ENCODE assay signal across 1 cellular context in the genomic region with DNA sequence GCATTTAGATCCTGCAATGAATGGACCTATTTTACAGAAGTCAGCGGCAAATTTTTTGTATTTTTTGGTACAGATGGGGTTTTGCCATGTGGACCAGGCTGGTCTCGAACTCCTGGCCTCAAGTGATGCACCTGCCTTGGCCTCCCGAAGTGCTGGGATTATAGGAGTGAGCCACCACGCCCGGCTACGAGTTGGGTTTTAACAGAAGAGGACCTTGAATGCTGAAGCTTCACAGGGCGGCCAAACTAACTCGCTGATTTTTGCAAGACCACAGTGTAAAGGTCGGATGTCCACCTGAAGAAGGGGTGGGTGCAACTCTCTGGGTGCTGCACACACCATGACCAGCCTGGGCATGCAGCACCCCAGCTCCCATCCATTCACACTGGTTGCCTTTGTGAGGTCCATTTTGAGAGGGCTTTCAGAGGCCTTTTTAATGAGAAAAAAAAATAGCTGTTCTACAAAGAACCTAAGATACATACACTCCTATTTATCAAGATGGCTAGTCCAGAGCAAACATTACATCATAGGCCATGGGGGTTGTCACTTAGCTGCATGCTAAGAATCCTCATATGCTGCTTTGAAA.
TF ChIP-seq lines count a peak whose summit lies in the region.

No MANE protein-coding gene starts in this region.

TF ChIP-seq in HepG2, 621 proteins besides CTCF, POLR2A, EP300 and RAD21 (continued from another document and continues in another):
- TF ChIP-seq, protein P1, sequence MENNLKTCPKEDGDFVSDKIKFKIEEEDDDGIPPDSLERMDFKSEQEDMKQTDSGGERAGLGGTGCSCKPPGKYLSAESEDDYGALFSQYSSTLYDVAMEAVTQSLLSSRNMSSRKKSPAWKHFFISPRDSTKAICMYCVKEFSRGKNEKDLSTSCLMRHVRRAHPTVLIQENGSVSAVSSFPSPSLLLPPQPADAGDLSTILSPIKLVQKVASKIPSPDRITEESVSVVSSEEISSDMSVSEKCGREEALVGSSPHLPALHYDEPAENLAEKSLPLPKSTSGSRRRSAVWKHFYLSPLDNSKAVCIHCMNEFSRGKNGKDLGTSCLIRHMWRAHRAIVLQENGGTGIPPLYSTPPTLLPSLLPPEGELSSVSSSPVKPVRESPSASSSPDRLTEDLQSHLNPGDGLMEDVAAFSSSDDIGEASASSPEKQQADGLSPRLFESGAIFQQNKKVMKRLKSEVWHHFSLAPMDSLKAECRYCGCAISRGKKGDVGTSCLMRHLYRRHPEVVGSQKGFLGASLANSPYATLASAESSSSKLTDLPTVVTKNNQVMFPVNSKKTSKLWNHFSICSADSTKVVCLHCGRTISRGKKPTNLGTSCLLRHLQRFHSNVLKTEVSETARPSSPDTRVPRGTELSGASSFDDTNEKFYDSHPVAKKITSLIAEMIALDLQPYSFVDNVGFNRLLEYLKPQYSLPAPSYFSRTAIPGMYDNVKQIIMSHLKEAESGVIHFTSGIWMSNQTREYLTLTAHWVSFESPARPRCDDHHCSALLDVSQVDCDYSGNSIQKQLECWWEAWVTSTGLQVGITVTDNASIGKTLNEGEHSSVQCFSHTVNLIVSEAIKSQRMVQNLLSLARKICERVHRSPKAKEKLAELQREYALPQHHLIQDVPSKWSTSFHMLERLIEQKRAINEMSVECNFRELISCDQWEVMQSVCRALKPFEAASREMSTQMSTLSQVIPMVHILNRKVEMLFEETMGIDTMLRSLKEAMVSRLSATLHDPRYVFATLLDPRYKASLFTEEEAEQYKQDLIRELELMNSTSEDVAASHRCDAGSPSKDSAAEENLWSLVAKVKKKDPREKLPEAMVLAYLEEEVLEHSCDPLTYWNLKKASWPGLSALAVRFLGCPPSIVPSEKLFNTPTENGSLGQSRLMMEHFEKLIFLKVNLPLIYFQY (CRISPR knock-in tag; IDR thresholded peaks at IDR 0.05; ENCODE audit: borderline replicate concordance): no peak
- TF ChIP-seq, protein P2, sequence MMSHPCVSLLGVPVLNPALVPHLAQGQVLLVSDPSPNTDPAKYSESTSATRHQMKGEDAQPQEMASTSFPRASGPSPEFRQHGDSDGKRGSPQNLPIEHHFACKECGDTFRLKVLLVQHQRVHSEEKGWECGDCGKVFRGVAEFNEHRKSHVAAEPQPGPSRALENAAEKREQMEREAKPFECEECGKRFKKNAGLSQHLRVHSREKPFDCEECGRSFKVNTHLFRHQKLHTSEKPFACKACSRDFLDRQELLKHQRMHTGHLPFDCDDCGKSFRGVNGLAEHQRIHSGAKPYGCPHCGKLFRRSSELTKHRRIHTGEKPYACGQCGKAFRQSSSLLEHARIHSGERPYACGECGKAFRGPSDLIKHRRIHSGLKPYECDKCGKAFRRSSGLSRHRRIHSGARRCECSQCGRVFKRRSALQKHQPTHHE (CRISPR knock-in tag; IDR thresholded peaks at IDR 0.05; ENCODE audit: borderline replicate concordance): no peak
- TF ChIP-seq ZNF619 (CRISPR knock-in tag; IDR thresholded peaks at IDR 0.05): no peak
- TF ChIP-seq TBL1XR1 (IDR thresholded peaks at IDR 0.05; ENCODE audit: borderline replicate concordance, low read length, partially characterized antibody): no peak
- TF ChIP-seq SMC3 (IDR thresholded peaks at IDR 0.05; ENCODE audit: low read length): no peak
- 0 out of 2 replicates have a peak, but pooled peaks have one; percentile 19 for TF ChIP-seq RXRB (CRISPR knock-in tag; IDR thresholded peaks at IDR 0.05; ENCODE audit: borderline replicate concordance)
- no peak for TF ChIP-seq ZFP41 (CRISPR knock-in tag; IDR thresholded peaks at IDR 0.05; ENCODE audit: borderline replicate concordance)
- no peak for TF ChIP-seq HHEX (CRISPR knock-in tag; IDR thresholded peaks at IDR 0.05)
- TF ChIP-seq HOXA9 (CRISPR knock-in tag; IDR thresholded peaks at IDR 0.05; ENCODE audit: borderline replicate concordance): no peak
- TF ChIP-seq HOXA7 (CRISPR knock-in tag; IDR thresholded peaks at IDR 0.05): no peak
- peak; percentile 75 for TF ChIP-seq RCOR2 (CRISPR knock-in tag; IDR thresholded peaks at IDR 0.05)
- no peak for TF ChIP-seq TCF7L2 (IDR thresholded peaks at IDR 0.05; ENCODE audit: low read depth, low read length)
- TF ChIP-seq, protein P3, sequence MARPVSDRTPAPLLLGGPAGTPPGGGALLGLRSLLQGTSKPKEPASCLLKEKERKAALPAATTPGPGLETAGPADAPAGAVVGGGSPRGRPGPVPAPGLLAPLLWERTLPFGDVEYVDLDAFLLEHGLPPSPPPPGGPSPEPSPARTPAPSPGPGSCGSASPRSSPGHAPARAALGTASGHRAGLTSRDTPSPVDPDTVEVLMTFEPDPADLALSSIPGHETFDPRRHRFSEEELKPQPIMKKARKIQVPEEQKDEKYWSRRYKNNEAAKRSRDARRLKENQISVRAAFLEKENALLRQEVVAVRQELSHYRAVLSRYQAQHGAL (CRISPR knock-in tag; IDR thresholded peaks at IDR 0.05; ENCODE audit: not compliant biosample characterization): no peak
- TF ChIP-seq, protein P4, sequence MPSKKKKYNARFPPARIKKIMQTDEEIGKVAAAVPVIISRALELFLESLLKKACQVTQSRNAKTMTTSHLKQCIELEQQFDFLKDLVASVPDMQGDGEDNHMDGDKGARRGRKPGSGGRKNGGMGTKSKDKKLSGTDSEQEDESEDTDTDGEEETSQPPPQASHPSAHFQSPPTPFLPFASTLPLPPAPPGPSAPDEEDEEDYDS (CRISPR knock-in tag; IDR thresholded peaks at IDR 0.05): peak; percentile 28; the same call in 1 of the 2 replicates
- no peak for TF ChIP-seq ZNF253 (CRISPR knock-in tag; IDR thresholded peaks at IDR 0.05; ENCODE audit: borderline replicate concordance)
- peak; percentile 82 for TF ChIP-seq ZNF556 (CRISPR knock-in tag; IDR thresholded peaks at IDR 0.05; ENCODE audit: borderline replicate concordance)
- no peak for TF ChIP-seq BRCA1 (CRISPR knock-in tag; IDR thresholded peaks at IDR 0.05)
- TF ChIP-seq ZNF891 (CRISPR knock-in tag; IDR thresholded peaks at IDR 0.05): no peak
- TF ChIP-seq LCORL (IDR thresholded peaks at IDR 0.05): no peak
- peak; percentile 54; the same call in 1 of the 2 replicates for TF ChIP-seq LCORL (CRISPR knock-in tag; IDR thresholded peaks at IDR 0.05)
- TF ChIP-seq MTA1 (CRISPR knock-in tag; IDR thresholded peaks at IDR 0.05; ENCODE audit: borderline replicate concordance): 0 out of 2 replicates have a peak, but pooled peaks have one; percentile 73
- TF ChIP-seq PITX1 (CRISPR knock-in tag; IDR thresholded peaks at IDR 0.05): peak; percentile 88
- TF ChIP-seq, protein P5, sequence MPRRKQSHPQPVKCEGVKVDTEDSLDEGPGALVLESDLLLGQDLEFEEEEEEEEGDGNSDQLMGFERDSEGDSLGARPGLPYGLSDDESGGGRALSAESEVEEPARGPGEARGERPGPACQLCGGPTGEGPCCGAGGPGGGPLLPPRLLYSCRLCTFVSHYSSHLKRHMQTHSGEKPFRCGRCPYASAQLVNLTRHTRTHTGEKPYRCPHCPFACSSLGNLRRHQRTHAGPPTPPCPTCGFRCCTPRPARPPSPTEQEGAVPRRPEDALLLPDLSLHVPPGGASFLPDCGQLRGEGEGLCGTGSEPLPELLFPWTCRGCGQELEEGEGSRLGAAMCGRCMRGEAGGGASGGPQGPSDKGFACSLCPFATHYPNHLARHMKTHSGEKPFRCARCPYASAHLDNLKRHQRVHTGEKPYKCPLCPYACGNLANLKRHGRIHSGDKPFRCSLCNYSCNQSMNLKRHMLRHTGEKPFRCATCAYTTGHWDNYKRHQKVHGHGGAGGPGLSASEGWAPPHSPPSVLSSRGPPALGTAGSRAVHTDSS (CRISPR knock-in tag; conservative IDR thresholded peaks at IDR 0.05): no peak
- TF ChIP-seq ATF7-NPFF (CRISPR knock-in tag; IDR thresholded peaks at IDR 0.05; ENCODE audit: low read depth): no peak
- TF ChIP-seq ATRX (CRISPR knock-in tag; IDR thresholded peaks at IDR 0.05; ENCODE audit: borderline replicate concordance): no peak
- TF ChIP-seq, protein P6, sequence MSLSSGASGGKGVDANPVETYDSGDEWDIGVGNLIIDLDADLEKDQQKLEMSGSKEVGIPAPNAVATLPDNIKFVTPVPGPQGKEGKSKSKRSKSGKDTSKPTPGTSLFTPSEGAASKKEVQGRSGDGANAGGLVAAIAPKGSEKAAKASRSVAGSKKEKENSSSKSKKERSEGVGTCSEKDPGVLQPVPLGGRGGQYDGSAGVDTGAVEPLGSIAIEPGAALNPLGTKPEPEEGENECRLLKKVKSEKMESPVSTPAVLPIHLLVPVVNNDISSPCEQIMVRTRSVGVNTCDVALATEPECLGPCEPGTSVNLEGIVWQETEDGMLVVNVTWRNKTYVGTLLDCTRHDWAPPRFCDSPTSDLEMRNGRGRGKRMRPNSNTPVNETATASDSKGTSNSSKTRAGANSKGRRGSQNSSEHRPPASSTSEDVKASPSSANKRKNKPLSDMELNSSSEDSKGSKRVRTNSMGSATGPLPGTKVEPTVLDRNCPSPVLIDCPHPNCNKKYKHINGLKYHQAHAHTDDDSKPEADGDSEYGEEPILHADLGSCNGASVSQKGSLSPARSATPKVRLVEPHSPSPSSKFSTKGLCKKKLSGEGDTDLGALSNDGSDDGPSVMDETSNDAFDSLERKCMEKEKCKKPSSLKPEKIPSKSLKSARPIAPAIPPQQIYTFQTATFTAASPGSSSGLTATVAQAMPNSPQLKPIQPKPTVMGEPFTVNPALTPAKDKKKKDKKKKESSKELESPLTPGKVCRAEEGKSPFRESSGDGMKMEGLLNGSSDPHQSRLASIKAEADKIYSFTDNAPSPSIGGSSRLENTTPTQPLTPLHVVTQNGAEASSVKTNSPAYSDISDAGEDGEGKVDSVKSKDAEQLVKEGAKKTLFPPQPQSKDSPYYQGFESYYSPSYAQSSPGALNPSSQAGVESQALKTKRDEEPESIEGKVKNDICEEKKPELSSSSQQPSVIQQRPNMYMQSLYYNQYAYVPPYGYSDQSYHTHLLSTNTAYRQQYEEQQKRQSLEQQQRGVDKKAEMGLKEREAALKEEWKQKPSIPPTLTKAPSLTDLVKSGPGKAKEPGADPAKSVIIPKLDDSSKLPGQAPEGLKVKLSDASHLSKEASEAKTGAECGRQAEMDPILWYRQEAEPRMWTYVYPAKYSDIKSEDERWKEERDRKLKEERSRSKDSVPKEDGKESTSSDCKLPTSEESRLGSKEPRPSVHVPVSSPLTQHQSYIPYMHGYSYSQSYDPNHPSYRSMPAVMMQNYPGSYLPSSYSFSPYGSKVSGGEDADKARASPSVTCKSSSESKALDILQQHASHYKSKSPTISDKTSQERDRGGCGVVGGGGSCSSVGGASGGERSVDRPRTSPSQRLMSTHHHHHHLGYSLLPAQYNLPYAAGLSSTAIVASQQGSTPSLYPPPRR (CRISPR knock-in tag; IDR thresholded peaks at IDR 0.05; ENCODE audit: borderline replicate concordance): peak; percentile 58; the same call in 1 of the 2 replicates
- TF ChIP-seq NR1H2 (CRISPR knock-in tag; IDR thresholded peaks at IDR 0.05; ENCODE audit: borderline replicate concordance, low read depth): no peak
- TF ChIP-seq NFE2 (CRISPR knock-in tag; IDR thresholded peaks at IDR 0.05): no peak
- TF ChIP-seq, protein P7, sequence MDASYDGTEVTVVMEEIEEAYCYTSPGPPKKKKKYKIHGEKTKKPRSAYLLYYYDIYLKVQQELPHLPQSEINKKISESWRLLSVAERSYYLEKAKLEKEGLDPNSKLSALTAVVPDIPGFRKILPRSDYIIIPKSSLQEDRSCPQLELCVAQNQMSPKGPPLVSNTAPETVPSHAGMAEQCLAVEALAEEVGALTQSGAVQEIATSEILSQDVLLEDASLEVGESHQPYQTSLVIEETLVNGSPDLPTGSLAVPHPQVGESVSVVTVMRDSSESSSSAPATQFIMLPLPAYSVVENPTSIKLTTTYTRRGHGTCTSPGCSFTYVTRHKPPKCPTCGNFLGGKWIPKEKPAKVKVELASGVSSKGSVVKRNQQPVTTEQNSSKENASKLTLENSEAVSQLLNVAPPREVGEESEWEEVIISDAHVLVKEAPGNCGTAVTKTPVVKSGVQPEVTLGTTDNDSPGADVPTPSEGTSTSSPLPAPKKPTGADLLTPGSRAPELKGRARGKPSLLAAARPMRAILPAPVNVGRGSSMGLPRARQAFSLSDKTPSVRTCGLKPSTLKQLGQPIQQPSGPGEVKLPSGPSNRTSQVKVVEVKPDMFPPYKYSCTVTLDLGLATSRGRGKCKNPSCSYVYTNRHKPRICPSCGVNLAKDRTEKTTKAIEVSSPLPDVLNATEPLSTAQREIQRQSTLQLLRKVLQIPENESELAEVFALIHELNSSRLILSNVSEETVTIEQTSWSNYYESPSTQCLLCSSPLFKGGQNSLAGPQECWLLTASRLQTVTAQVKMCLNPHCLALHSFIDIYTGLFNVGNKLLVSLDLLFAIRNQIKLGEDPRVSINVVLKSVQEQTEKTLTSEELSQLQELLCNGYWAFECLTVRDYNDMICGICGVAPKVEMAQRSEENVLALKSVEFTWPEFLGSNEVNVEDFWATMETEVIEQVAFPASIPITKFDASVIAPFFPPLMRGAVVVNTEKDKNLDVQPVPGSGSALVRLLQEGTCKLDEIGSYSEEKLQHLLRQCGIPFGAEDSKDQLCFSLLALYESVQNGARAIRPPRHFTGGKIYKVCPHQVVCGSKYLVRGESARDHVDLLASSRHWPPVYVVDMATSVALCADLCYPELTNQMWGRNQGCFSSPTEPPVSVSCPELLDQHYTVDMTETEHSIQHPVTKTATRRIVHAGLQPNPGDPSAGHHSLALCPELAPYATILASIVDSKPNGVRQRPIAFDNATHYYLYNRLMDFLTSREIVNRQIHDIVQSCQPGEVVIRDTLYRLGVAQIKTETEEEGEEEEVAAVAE (CRISPR knock-in tag; IDR thresholded peaks at IDR 0.05; ENCODE audit: borderline replicate concordance): no peak
- TF ChIP-seq STAG1 (CRISPR knock-in tag; IDR thresholded peaks at IDR 0.05): no peak; the same call in 1 of the 2 replicates
- no peak for TF ChIP-seq ZNF207 (IDR thresholded peaks at IDR 0.05; ENCODE audit: borderline replicate concordance)
- TF ChIP-seq ZNF12 (CRISPR knock-in tag; IDR thresholded peaks at IDR 0.05): peak; percentile 59; the same call in 1 of the 2 replicates
- TF ChIP-seq, protein P8, sequence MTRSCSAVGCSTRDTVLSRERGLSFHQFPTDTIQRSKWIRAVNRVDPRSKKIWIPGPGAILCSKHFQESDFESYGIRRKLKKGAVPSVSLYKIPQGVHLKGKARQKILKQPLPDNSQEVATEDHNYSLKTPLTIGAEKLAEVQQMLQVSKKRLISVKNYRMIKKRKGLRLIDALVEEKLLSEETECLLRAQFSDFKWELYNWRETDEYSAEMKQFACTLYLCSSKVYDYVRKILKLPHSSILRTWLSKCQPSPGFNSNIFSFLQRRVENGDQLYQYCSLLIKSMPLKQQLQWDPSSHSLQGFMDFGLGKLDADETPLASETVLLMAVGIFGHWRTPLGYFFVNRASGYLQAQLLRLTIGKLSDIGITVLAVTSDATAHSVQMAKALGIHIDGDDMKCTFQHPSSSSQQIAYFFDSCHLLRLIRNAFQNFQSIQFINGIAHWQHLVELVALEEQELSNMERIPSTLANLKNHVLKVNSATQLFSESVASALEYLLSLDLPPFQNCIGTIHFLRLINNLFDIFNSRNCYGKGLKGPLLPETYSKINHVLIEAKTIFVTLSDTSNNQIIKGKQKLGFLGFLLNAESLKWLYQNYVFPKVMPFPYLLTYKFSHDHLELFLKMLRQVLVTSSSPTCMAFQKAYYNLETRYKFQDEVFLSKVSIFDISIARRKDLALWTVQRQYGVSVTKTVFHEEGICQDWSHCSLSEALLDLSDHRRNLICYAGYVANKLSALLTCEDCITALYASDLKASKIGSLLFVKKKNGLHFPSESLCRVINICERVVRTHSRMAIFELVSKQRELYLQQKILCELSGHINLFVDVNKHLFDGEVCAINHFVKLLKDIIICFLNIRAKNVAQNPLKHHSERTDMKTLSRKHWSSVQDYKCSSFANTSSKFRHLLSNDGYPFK (CRISPR knock-in tag; IDR thresholded peaks at IDR 0.05; ENCODE audit: borderline replicate concordance): no peak
- peak; percentile 71 for TF ChIP-seq ZEB1 (IDR thresholded peaks at IDR 0.05; ENCODE audit: insufficient replicate concordance, low read depth)
- peak; percentile 76; the same call in 1 of the 2 replicates for TF ChIP-seq ZFP90 (CRISPR knock-in tag; IDR thresholded peaks at IDR 0.05; ENCODE audit: borderline replicate concordance)
- TF ChIP-seq CHD2 (IDR thresholded peaks at IDR 0.05; ENCODE audit: low read depth, low read length): no peak
- peak; percentile 95 for TF ChIP-seq ZMYM3 (CRISPR knock-in tag; IDR thresholded peaks at IDR 0.05)
- no peak for TF ChIP-seq NFYB (CRISPR knock-in tag; IDR thresholded peaks at IDR 0.05)
- no peak for TF ChIP-seq BORCS8-MEF2B (CRISPR knock-in tag; IDR thresholded peaks at IDR 0.05)
